Comparison of ENCODE assay signal across 11 cellular contexts in the genomic region with DNA sequence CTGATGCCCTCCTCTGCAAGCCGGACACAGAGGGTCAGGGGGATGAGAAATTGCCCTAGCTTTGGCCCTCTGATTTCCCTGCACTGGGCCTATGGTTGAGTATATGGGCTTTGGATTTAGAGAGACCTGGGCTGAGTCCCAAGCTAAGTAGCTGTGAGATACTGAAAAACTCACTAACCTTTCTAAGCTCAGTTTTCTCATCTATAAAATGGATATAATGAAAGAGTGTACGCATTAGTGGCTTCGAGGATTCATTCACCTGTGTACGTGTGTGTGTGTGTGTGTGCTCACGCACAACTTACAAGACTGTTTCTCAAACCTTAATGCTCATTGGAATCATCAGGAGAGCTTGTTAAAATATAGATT. TPM values are rescaled to one million over a fixed set of nuclear protein-coding genes. Genes with fewer than 3 reads are reported as not detected.
A peak's percentile ranks its signal among the peaks of the same experiment; 100 is the strongest.
DNase-seq lines count a peak whose midpoint lies in the region; ATAC-seq and TF ChIP-seq lines count a peak whose summit lies in the region.
"Had no signal": no experiment of that assay in that cellular context is flagged by ENCODE, and none has a peak within 500 bp of the region (broad histone marks: within the 10 kb centered on the region; RNA-seq: fewer than 3 reads in every experiment).

No MANE protein-coding gene starts in this region.

- no peaks in the 10 kb centered on the region for H3K9me3 Mint-ChIP-seq in activated CD4-positive, alpha-beta T cell treated with anti-CD3 and anti-CD28 coated beads, Interleukin-2, amount 10 ng/mL, durations not matched to agents 7 days and 5 days
- H3K9me3 Mint-ChIP-seq in WTC11 (peaks cover 13% of the 10 kb centered on the region), immature natural killer cell (no peaks in the 10 kb centered on the region)
- H3K9me3 Mint-ChIP-seq in stimulated activated naive CD8-positive, alpha-beta T cell treated with anti-CD3 and anti-CD28 coated beads, Interleukin-15, amount 100 ng/mL, for 72 hours = no peaks in the 10 kb centered on the region

- ATAC-seq in WTC11 (no peak), GM19035 (IDR thresholded peaks at IDR 0.05; ENCODE audit: unreplicated experiment) (no peak), HG03378 (IDR thresholded peaks at IDR 0.05; ENCODE audit: unreplicated experiment) (no peak), GM19397 (IDR thresholded peaks at IDR 0.05; ENCODE audit: unreplicated experiment) (no peak)
- no peak for ATAC-seq in stimulated activated naive CD8-positive, alpha-beta T cell treated with anti-CD3 and anti-CD28 coated beads, Interleukin-15, amount 100 ng/mL, for 72 hours

- TF ChIP-seq CTCF in WTC11 (IDR thresholded peaks at IDR 0.05) = no peak

- CTCF ChIA-PET in activated CD4-positive, alpha-beta T cell treated with anti-CD3 and anti-CD28 coated beads, Interleukin-2, amount 10 ng/mL, durations not matched to agents 7 days and 5 days (lab: Charles Lee) = interaction anchor here (0.6 to 5.7 kb wide), 33 partner anchors 8 to 506 kb away, joined by 3 to 73 read pairs (median 4); a partner anchor contains a TSS
- CTCF ChIA-PET in WTC11 (lab: Charles Lee) = interaction anchor here (0.6 to 6.1 kb wide), 79 partner anchors 9 to 1233 kb away, joined by 3 to 154 read pairs (median 5); a partner anchor contains a TSS

- H3K27me3 Mint-ChIP-seq in activated CD4-positive, alpha-beta T cell treated with anti-CD3 and anti-CD28 coated beads, Interleukin-2, amount 10 ng/mL, durations not matched to agents 7 days and 5 days = peaks cover 36% of the 10 kb centered on the region
- peaks cover 61% of the 10 kb centered on the region for H3K27me3 Mint-ChIP-seq in WTC11 (ENCODE audit: low read depth)
- peaks cover 5 to 9% (median 5%) of the 10 kb centered on the region in 3 donors for H3K27me3 Mint-ChIP-seq in immature natural killer cell (ENCODE audit: low read depth in 3 of 3)
- H3K27me3 Mint-ChIP-seq in stimulated activated naive CD8-positive, alpha-beta T cell treated with anti-CD3 and anti-CD28 coated beads, Interleukin-15, amount 100 ng/mL, for 72 hours = peaks cover 78% of the 10 kb centered on the region

- no peak overlapping the region for H3K27ac Mint-ChIP-seq in activated CD4-positive, alpha-beta T cell treated with anti-CD3 and anti-CD28 coated beads, Interleukin-2, amount 10 ng/mL, durations not matched to agents 7 days and 5 days
- H3K27ac Mint-ChIP-seq in WTC11 = no peak overlapping the region
- H3K27ac Mint-ChIP-seq in immature natural killer cell = no peak overlapping the region
- no peak overlapping the region for H3K27ac Mint-ChIP-seq in stimulated activated naive CD8-positive, alpha-beta T cell treated with anti-CD3 and anti-CD28 coated beads, Interleukin-15, amount 100 ng/mL, for 72 hours

- peaks cover 13% of the 10 kb centered on the region for H3K4me1 Mint-ChIP-seq in activated CD4-positive, alpha-beta T cell treated with anti-CD3 and anti-CD28 coated beads, Interleukin-2, amount 10 ng/mL, durations not matched to agents 7 days and 5 days
- peaks cover 7% of the 10 kb centered on the region; the same call in 1 of the 2 replicates for H3K4me1 Mint-ChIP-seq in WTC11
- peaks cover 6 to 11% of the 10 kb centered on the region in 2 donors for H3K4me1 Mint-ChIP-seq in immature natural killer cell
- peaks cover 24% of the 10 kb centered on the region for H3K4me1 Mint-ChIP-seq in stimulated activated naive CD8-positive, alpha-beta T cell treated with anti-CD3 and anti-CD28 coated beads, Interleukin-15, amount 100 ng/mL, for 72 hours

- DNase-seq in activated CD4-positive, alpha-beta T cell treated with anti-CD3 and anti-CD28 coated beads, Interleukin-2, amount 10 ng/mL, durations not matched to agents 7 days and 5 days = no peak
- no peak for DNase-seq in activated CD4-positive, alpha-beta T cell treated with anti-CD3 and anti-CD28 coated beads for 1 hour
- DNase-seq in WTC11 (ENCODE audit: low spot score) (no peak), immature natural killer cell (no peak)
- DNase-seq in stimulated activated naive CD8-positive, alpha-beta T cell treated with anti-CD3 and anti-CD28 coated beads, Interleukin-15, amount 100 ng/mL, for 72 hours = no peak
- DNase-seq: NK-92 treated with Interleukin-12 subunit alpha and Interleukin-12 subunit beta, amount 100 ng/mL, for 24 hours had no signal

- peak overlapping the region; percentile 62 for H3K4me3 Mint-ChIP-seq in activated CD4-positive, alpha-beta T cell treated with anti-CD3 and anti-CD28 coated beads, Interleukin-2, amount 10 ng/mL, durations not matched to agents 7 days and 5 days
- H3K4me3 Mint-ChIP-seq in WTC11 (peak overlapping the region; percentile 52; the same call in 1 of the 2 replicates), immature natural killer cell (peak overlapping the region; percentile 53 to 76 (median 71))
- peak overlapping the region; percentile 79 to 87 for H3K4me3 Mint-ChIP-seq in stimulated activated naive CD8-positive, alpha-beta T cell treated with anti-CD3 and anti-CD28 coated beads, Interleukin-15, amount 100 ng/mL, for 72 hours

- no peaks in the 10 kb centered on the region for H3K36me3 Mint-ChIP-seq in activated CD4-positive, alpha-beta T cell treated with anti-CD3 and anti-CD28 coated beads, Interleukin-2, amount 10 ng/mL, durations not matched to agents 7 days and 5 days (ENCODE audit: low read depth)
- H3K36me3 Mint-ChIP-seq in WTC11 (peaks cover 15% of the 10 kb centered on the region), immature natural killer cell (no peaks in the 10 kb centered on the region)

- POLR2A ChIA-PET in activated CD4-positive, alpha-beta T cell treated with anti-CD3 and anti-CD28 coated beads, Interleukin-2, amount 10 ng/mL, durations not matched to agents 7 days and 5 days (lab: Charles Lee) = interaction anchor here (1.0 to 1.3 kb wide), 2 partner anchors 173 to 491 kb away, joined by 3 read pairs; no protein-coding TSS in a partner anchor
- POLR2A ChIA-PET in WTC11 (lab: Charles Lee) = interaction anchor here (0.6 to 1.6 kb wide), 4 partner anchors 18 to 157 kb away, joined by 4 to 6 read pairs (median 4); a partner anchor contains a TSS

TF ChIP-seq in WTC11, 78 proteins besides CTCF, POLR2A, EP300 and RAD21 (continues in another document):
- TF ChIP-seq, protein P1, sequence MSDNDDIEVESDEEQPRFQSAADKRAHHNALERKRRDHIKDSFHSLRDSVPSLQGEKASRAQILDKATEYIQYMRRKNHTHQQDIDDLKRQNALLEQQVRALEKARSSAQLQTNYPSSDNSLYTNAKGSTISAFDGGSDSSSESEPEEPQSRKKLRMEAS (CRISPR knock-in tag; IDR thresholded peaks at IDR 0.05) = no peak
- TF ChIP-seq CBFB (CRISPR knock-in tag; IDR thresholded peaks at IDR 0.05; ENCODE audit: low read depth) = no peak
- no peak for TF ChIP-seq JUN (CRISPR knock-in tag; IDR thresholded peaks at IDR 0.05)
- no peak for TF ChIP-seq FOXK1 (CRISPR knock-in tag; IDR thresholded peaks at IDR 0.05)
- TF ChIP-seq TEAD4 (CRISPR knock-in tag; IDR thresholded peaks at IDR 0.05) = no peak
- TF ChIP-seq, protein P2, sequence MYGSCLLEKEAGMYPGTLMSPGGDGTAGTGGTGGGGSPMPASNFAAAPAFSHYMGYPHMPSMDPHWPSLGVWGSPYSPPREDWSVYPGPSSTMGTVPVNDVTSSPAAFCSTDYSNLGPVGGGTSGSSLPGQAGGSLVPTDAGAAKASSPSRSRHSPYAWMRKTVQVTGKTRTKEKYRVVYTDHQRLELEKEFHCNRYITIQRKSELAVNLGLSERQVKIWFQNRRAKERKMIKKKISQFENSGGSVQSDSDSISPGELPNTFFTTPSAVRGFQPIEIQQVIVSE (CRISPR knock-in tag; IDR thresholded peaks at IDR 0.05; ENCODE audit: borderline replicate concordance) = no peak
- TF ChIP-seq JAZF1 (CRISPR knock-in tag; IDR thresholded peaks at IDR 0.05) = no peak
- TF ChIP-seq KAT7 (CRISPR knock-in tag; IDR thresholded peaks at IDR 0.05; ENCODE audit: borderline replicate concordance) = no peak
- TF ChIP-seq IRF2 (CRISPR knock-in tag; IDR thresholded peaks at IDR 0.05; ENCODE audit: borderline replicate concordance, low read depth) = no peak
- TF ChIP-seq HMGA2 (CRISPR knock-in tag; IDR thresholded peaks at IDR 0.05) = no peak
- TF ChIP-seq ETV6 (CRISPR knock-in tag; IDR thresholded peaks at IDR 0.05) = no peak
- TF ChIP-seq ZNF416 (CRISPR knock-in tag; IDR thresholded peaks at IDR 0.05) = no peak
- TF ChIP-seq ZNF219 (CRISPR knock-in tag; IDR thresholded peaks at IDR 0.05; ENCODE audit: borderline replicate concordance) = no peak
- no peak for TF ChIP-seq MYBL2 (CRISPR knock-in tag; IDR thresholded peaks at IDR 0.05)
- TF ChIP-seq ZNF671 (CRISPR knock-in tag; IDR thresholded peaks at IDR 0.05) = no peak
- TF ChIP-seq, protein P3, sequence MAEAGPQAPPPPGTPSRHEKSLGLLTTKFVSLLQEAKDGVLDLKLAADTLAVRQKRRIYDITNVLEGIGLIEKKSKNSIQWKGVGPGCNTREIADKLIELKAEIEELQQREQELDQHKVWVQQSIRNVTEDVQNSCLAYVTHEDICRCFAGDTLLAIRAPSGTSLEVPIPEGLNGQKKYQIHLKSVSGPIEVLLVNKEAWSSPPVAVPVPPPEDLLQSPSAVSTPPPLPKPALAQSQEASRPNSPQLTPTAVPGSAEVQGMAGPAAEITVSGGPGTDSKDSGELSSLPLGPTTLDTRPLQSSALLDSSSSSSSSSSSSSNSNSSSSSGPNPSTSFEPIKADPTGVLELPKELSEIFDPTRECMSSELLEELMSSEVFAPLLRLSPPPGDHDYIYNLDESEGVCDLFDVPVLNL (CRISPR knock-in tag; IDR thresholded peaks at IDR 0.05; ENCODE audit: borderline replicate concordance, low read depth) = no peak

RNA-seq across cellular contexts. Expression of a gene that starts 12.7 kb away (rescaled TPM):
- not detected for total RNA-seq in activated CD4-positive, alpha-beta T cell treated with anti-CD3 and anti-CD28 coated beads, Interleukin-2, amount 10 ng/mL, durations not matched to agents 7 days and 5 days
- 0.78 to 0.85 TPM (median 0.80 TPM) in 3 replicates for total RNA-seq in WTC11 (2021)
- polyA plus RNA-seq in immature natural killer cell = not detected
- total RNA-seq: dermis blood vessel endothelial cell, kidney had no signal

RNA-seq across cellular contexts. Expression of a gene that starts 14.1 kb away (rescaled TPM):
- under 1 TPM; 0.17 to 0.25 TPM for total RNA-seq in activated CD4-positive, alpha-beta T cell treated with anti-CD3 and anti-CD28 coated beads, Interleukin-2, amount 10 ng/mL, durations not matched to agents 7 days and 5 days
- 1.9 to 2.5 TPM (median 2.2 TPM) in 3 replicates for total RNA-seq in WTC11 (2021)
- polyA plus RNA-seq in immature natural killer cell = not detected

RNA-seq across cellular contexts. Expression of a gene that starts 39.6 kb away (rescaled TPM):
- total RNA-seq in activated CD4-positive, alpha-beta T cell treated with anti-CD3 and anti-CD28 coated beads, Interleukin-2, amount 10 ng/mL, durations not matched to agents 7 days and 5 days = under 1 TPM in 1 of 2 experiments, not detected in 1; 0.37 TPM
- 0.60 to 0.78 TPM (median 0.74 TPM) in 3 replicates for total RNA-seq in WTC11 (2021)
- not detected for polyA plus RNA-seq in immature natural killer cell

RNA-seq across cellular contexts. Expression of a gene that starts 54.2 kb away (rescaled TPM):
- total RNA-seq in activated CD4-positive, alpha-beta T cell treated with anti-CD3 and anti-CD28 coated beads, Interleukin-2, amount 10 ng/mL, durations not matched to agents 7 days and 5 days = 1 to 10 TPM; 7.5 to 8.1 TPM
- 64.0 to 69.6 TPM (median 69.5 TPM) in 3 replicates for total RNA-seq in WTC11 (2021)
- polyA plus RNA-seq in immature natural killer cell = under 1 TPM in 2 of 3 donors, not detected in 1; 0.56 to 0.69 TPM
